In genomic region chr18:77124452-77124922, GRCh38 we compare ENCODE assay signal across 8 cellular contexts.
A peak's percentile ranks its signal among the peaks of the same experiment; 100 is the strongest.
DNase-seq lines count a peak whose midpoint lies in the region; ATAC-seq and TF ChIP-seq lines count a peak whose summit lies in the region.

No MANE protein-coding gene starts in this region.

- H3K4me3 Mint-ChIP-seq in stimulated activated naive CD8-positive, alpha-beta T cell treated with anti-CD3 and anti-CD28 coated beads, Interleukin-15, Interleukin-2, amounts not matched to agents 100 ng/mL and 50 ng/mL, for 24 hours = peak overlapping the region; percentile 80

- TF ChIP-seq CTCF in brain microvascular endothelial cell (IDR thresholded peaks at IDR 0.05; ENCODE audit: low read depth, low read length, missing control alignments) = no peak

- no peaks in the 10 kb centered on the region for H3K36me3 ChIP-seq in brain microvascular endothelial cell (replicated peaks)

- H3K4me3 ChIP-seq in brain microvascular endothelial cell (ENCODE audit: low read depth, low read length) = no peak overlapping the region

- H3K9me3 Mint-ChIP-seq in stimulated activated naive CD8-positive, alpha-beta T cell treated with anti-CD3 and anti-CD28 coated beads, Interleukin-15, Interleukin-2, amounts not matched to agents 100 ng/mL and 50 ng/mL, for 24 hours = no peaks in the 10 kb centered on the region

- H3K27ac ChIP-seq in brain microvascular endothelial cell = peak overlapping the region; percentile 1

- DNase-seq in SIG-M5 (lab: John Stamatoyannopoulos, UW) (peak; percentile 17), brain microvascular endothelial cell (no peak), DMS153 (lab: John Stamatoyannopoulos, UW) (no peak), DMS114 treated with DMSO at 0.1 percent for 48 hours (lab: John Stamatoyannopoulos, UW; ENCODE audit: unreplicated experiment) (no peak), GM03348 (ENCODE audit: low spot score) (no peak)

- H3K27me3 ChIP-seq in brain microvascular endothelial cell (replicated peaks) = no peaks in the 10 kb centered on the region

- ATAC-seq in GM19025 (IDR thresholded peaks at IDR 0.05; ENCODE audit: low read depth, unreplicated experiment) (peak; percentile 65), HG02970 (IDR thresholded peaks at IDR 0.05; ENCODE audit: low FRiP score, unreplicated experiment) (peak; percentile 44)

- peaks cover 56% of the 10 kb centered on the region for H3K36me3 Mint-ChIP-seq in stimulated activated naive CD8-positive, alpha-beta T cell treated with anti-CD3 and anti-CD28 coated beads, Interleukin-15, Interleukin-2, amounts not matched to agents 100 ng/mL and 50 ng/mL, for 24 hours (ENCODE audit: low read depth)

- H3K27ac Mint-ChIP-seq in stimulated activated naive CD8-positive, alpha-beta T cell treated with anti-CD3 and anti-CD28 coated beads, Interleukin-15, Interleukin-2, amounts not matched to agents 100 ng/mL and 50 ng/mL, for 24 hours = peak overlapping the region; percentile 98

- in situ Hi-C loops in brain microvascular endothelial cell (cut with HindIII; ENCODE audit: low pct_ligation_motif_present, low sequenced_read_pairs) = no loop called here

- no peaks in the 10 kb centered on the region for H3K27me3 Mint-ChIP-seq in stimulated activated naive CD8-positive, alpha-beta T cell treated with anti-CD3 and anti-CD28 coated beads, Interleukin-15, Interleukin-2, amounts not matched to agents 100 ng/mL and 50 ng/mL, for 24 hours

- peaks cover 98% of the 10 kb centered on the region for H3K4me1 Mint-ChIP-seq in stimulated activated naive CD8-positive, alpha-beta T cell treated with anti-CD3 and anti-CD28 coated beads, Interleukin-15, Interleukin-2, amounts not matched to agents 100 ng/mL and 50 ng/mL, for 24 hours (ENCODE audit: low read depth)
